Comparison of ENCODE assay signal across 8 cellular contexts in the genomic region with DNA sequence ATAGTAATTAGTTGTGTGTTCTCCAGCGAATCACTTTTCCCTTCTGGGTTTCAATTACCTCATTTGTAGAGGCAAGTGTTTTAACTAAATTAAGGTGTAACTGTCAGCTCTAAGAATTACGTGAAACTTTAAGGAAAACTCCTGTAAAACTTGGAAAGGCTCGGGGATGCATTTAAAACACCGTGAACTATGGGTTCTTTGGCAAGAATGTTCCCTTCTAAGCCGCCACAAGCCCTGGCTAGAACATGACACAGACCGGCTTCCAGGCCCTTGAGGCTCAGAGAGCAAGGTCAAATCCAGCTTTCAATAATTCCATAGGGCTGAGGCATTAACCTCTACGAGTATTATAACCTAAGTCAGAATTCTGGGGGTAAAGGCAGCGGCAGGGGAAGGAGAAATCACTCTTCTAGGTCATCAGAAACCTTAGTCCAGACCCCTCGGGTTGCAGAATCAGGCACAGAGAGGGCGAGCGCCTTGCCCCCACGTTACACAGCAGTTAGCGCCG. TPM values are rescaled to one million over a fixed set of nuclear protein-coding genes. Genes with fewer than 3 reads are reported as not detected.
DNase-seq lines count a peak whose midpoint lies in the region; ATAC-seq and TF ChIP-seq lines count a peak whose summit lies in the region.

No MANE protein-coding gene starts in this region.

- no peaks in the 10 kb centered on the region for H4K20me1 ChIP-seq in GM23338 (replicated peaks; ENCODE audit: insufficient read depth)

- H3K4me3 ChIP-seq in GM23338: peak overlapping the region; percentile 97
- H3K4me3 ChIP-seq in left lung: peak overlapping the region; percentile 78 to 82
- H3K4me3 ChIP-seq in tibial nerve: peak overlapping the region; percentile 51 to 100 (median 80)

- intact Hi-C loops in left lung (cut with DNase I): no loop called here

- H3K9me3 ChIP-seq in ES-I3 (ENCODE audit: control insufficient read depth, insufficient read depth, low read length) (no peaks in the 10 kb centered on the region), left lung (no peaks in the 10 kb centered on the region), tibial nerve (no peaks in the 10 kb centered on the region)

- H3K36me3 Mint-ChIP-seq in GM23338 (ENCODE audit: low read depth): no peaks in the 10 kb centered on the region
- H3K36me3 Mint-ChIP-seq in chondrocyte (ENCODE audit: low read depth): peaks cover 2% of the 10 kb centered on the region

- H3K27ac ChIP-seq in GM23338 (ENCODE audit: low read depth) (peak overlapping the region; percentile 48; the same call in 1 of the 2 replicates), left lung (peak overlapping the region; percentile 81 to 87), tibial nerve (peak overlapping the region; percentile 34 to 89 (median 86))

- peaks cover 17% of the 10 kb centered on the region for H3K4me1 Mint-ChIP-seq in GM23338
- H3K4me1 Mint-ChIP-seq in chondrocyte (ENCODE audit: low read depth): peaks cover 30% of the 10 kb centered on the region

- H2AFZ ChIP-seq in GM23338: peak overlapping the region; percentile 99

- no peak for TF ChIP-seq EP300 in tibial nerve (IDR thresholded peaks at IDR 0.05)

- H3K9me2 ChIP-seq in GM23338 (ENCODE audit: insufficient read depth): no peaks in the 10 kb centered on the region

- no peaks in the 10 kb centered on the region for H3K36me3 ChIP-seq in ES-I3 (ENCODE audit: insufficient read depth, low read length)
- H3K36me3 ChIP-seq in GM23338 (ENCODE audit: insufficient read depth): no peaks in the 10 kb centered on the region
- no peaks in the 10 kb centered on the region for H3K36me3 ChIP-seq in left lung
- H3K36me3 ChIP-seq in tibial nerve: no peaks in the 10 kb centered on the region

- H3K9me3 Mint-ChIP-seq in GM23338 (no peaks in the 10 kb centered on the region), chondrocyte (ENCODE audit: low read depth) (no peaks in the 10 kb centered on the region)

- peaks cover 47% of the 10 kb centered on the region for H3K79me2 ChIP-seq in GM23338 (replicated peaks; ENCODE audit: insufficient read depth)

- peak overlapping the region; percentile 95 for H3K4me3 Mint-ChIP-seq in GM23338
- H3K4me3 Mint-ChIP-seq in chondrocyte (ENCODE audit: unreplicated experiment): peak overlapping the region; percentile 92

- peak overlapping the region; percentile 75; the same call in 1 of the 2 replicates for H3K27ac Mint-ChIP-seq in GM23338
- peak overlapping the region; percentile 90 for H3K27ac Mint-ChIP-seq in chondrocyte (ENCODE audit: unreplicated experiment)

- WGBS in tibial nerve, 2 donors: 5 to 7% methylated on average over 14 of the region's 14 CpGs

- TF ChIP-seq POLR2A in tibial nerve (IDR thresholded peaks at IDR 0.05): no peak

- TF ChIP-seq CTCF in GM23338 (conservative IDR thresholded peaks at IDR 0.05; ENCODE audit: low read depth in 2 of 2): no peak
- TF ChIP-seq CTCF in chondrocyte (IDR thresholded peaks at IDR 0.05): no peak
- TF ChIP-seq CTCF in left lung (IDR thresholded peaks at IDR 0.05): no peak
- TF ChIP-seq CTCF in tibial nerve (IDR thresholded peaks at IDR 0.05): no peak

- ATAC-seq in GM23338 (peak; percentile 21), left lung (peak; percentile 53)

- H3K4me2 ChIP-seq in GM23338: peak overlapping the region; percentile 97

- H3K4me1 ChIP-seq in ES-I3 (ENCODE audit: insufficient read depth, low read length) (peaks cover 6% of the 10 kb centered on the region; the same call in 1 of the 2 replicates), GM23338 (ENCODE audit: insufficient read depth) (peaks cover 8% of the 10 kb centered on the region), left lung (peaks cover 0 to 27% of the 10 kb centered on the region in 2 donors), tibial nerve (peaks cover 0 to 25% (median 2%) of the 10 kb centered on the region in 4 donors)

- DNase-seq in GM23338 (ENCODE audit: low spot score): peak; percentile 35
- DNase-seq in NAMALWA (ENCODE audit: low spot score): peak; percentile 58
- no peak for DNase-seq in chondrocyte (ENCODE audit: low spot score)
- no peak for DNase-seq in left lung
- DNase-seq in tibial nerve (ENCODE audit: low spot score in 2 of 2): no peak
- no peak for DNase-seq in putamen (ENCODE audit: low spot score)
- no peak for DNase-seq in NCI-H524 treated with DMSO at 0.1 percent for 48 hours (lab: John Stamatoyannopoulos, UW)

- H3K9ac ChIP-seq in ES-I3 (ENCODE audit: low read depth, low read length): peak overlapping the region; percentile 99

- no peaks in the 10 kb centered on the region for H3K27me3 ChIP-seq in GM23338 (ENCODE audit: insufficient read depth)
- no peaks in the 10 kb centered on the region for H3K27me3 ChIP-seq in left lung
- H3K27me3 ChIP-seq in tibial nerve: no peaks in the 10 kb centered on the region

- H3F3A ChIP-seq in GM23338 (replicated peaks; ENCODE audit: low read depth): no peaks in the 10 kb centered on the region

- peaks cover 9% of the 10 kb centered on the region for H3K27me3 Mint-ChIP-seq in GM23338 (ENCODE audit: insufficient read depth, low read depth, poor library complexity)
- no peaks in the 10 kb centered on the region for H3K27me3 Mint-ChIP-seq in chondrocyte (ENCODE audit: low read depth)

TF ChIP-seq in GM23338, 12 proteins besides CTCF, POLR2A, EP300 and RAD21:
- TF ChIP-seq STAT1 (IDR thresholded peaks at IDR 0.05; ENCODE audit: unreplicated experiment) (no peak), ZNF114 (CRISPR knock-in tag; IDR thresholded peaks at IDR 0.05) (no peak), EZH2 (IDR thresholded peaks at IDR 0.05; ENCODE audit: low read depth, unreplicated experiment) (no peak), JUNB (IDR thresholded peaks at IDR 0.05; ENCODE audit: unreplicated experiment) (no peak), POLR2AphosphoS5 (IDR thresholded peaks at IDR 0.05; ENCODE audit: low read depth) (no peak)
- TF ChIP-seq, protein P1, sequence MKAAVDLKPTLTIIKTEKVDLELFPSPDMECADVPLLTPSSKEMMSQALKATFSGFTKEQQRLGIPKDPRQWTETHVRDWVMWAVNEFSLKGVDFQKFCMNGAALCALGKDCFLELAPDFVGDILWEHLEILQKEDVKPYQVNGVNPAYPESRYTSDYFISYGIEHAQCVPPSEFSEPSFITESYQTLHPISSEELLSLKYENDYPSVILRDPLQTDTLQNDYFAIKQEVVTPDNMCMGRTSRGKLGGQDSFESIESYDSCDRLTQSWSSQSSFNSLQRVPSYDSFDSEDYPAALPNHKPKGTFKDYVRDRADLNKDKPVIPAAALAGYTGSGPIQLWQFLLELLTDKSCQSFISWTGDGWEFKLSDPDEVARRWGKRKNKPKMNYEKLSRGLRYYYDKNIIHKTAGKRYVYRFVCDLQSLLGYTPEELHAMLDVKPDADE (IDR thresholded peaks at IDR 0.05): no peak

RNA-seq across cellular contexts. Expression of a gene that starts 0.7 kb away (rescaled TPM):
- 24.6 and 32.5 TPM in 2 replicates for total RNA-seq in GM23338 (2014; rRNA removed; shearing (Covaris generic))
- polyA plus RNA-seq in GM23338 (2016; fragmentation: Nextera tagmentation; extraction: Ambion mirVana): 4.7 and 6.3 TPM in 2 replicates
- total RNA-seq in chondrocyte (11.1 to 15.1 TPM (median 12.2 TPM) in 3 replicates), left lung (10 to 100 TPM; 18.5 to 24.4 TPM), tibial nerve (10 to 100 TPM; 20.8 to 36.9 (median 22.4) TPM)

Comparison
In these comparisons a context has a peak if more than half of its experiments do, and no peak if none do; other contexts are left out.
1. DNase-seq: peak in GM23338 (single experiment) and NAMALWA (single experiment); none in chondrocyte (single experiment), left lung (0 of 2), tibial nerve (0 of 2), putamen (single experiment) and NCI-H524 treated with DMSO at 0.1 percent for 48 hours (single experiment).
2. Peak in every context shown above with its lines, with median percentiles within 50 percentile points of each other: H3K27ac ChIP-seq and H3K4me3 ChIP-seq.